Comparison of ENCODE assay signal across 13 cellular contexts in genomic region chr10:133439517-133440461, GRCh38. TPM values are rescaled to one million over a fixed set of nuclear protein-coding genes. Genes with fewer than 3 reads are reported as not detected.
"Had no signal": no experiment of that assay in that cellular context is flagged by ENCODE, and none has a peak within 500 bp of the region (broad histone marks: within the 10 kb centered on the region; RNA-seq: fewer than 3 reads in every experiment).

No MANE protein-coding gene starts in this region.

- H3K4me3 ChIP-seq: vagina had no signal

- ATAC-seq: naive thymus-derived CD8-positive, alpha-beta T cell had no signal

- DNase-seq: activated CD4-positive, CD25-positive, alpha-beta regulatory T cell treated with anti-CD3 and anti-CD28 coated beads, Interleukin-2, amount 50 U/mL, for 72 hours; activated CD8-positive, alpha-beta memory T cell treated with anti-CD3 and anti-CD28 coated beads, Interleukin-2, amount 50 U/mL, for 4 hours; activated T-cell treated with anti-CD3 and anti-CD28 coated beads, Interleukin-2, amount 50 U/mL, for 72 hours; hippocampal formation; naive thymus-derived CD8-positive, alpha-beta T cell; nucleus accumbens had no signal

- H3K27me3 ChIP-seq: vagina had no signal

- H3K36me3 ChIP-seq: vagina had no signal

- H3K4me3 Mint-ChIP-seq: activated CD8-positive, alpha-beta T cell treated with anti-CD3 and anti-CD28 coated beads for 36 hours; activated naive CD4-positive, alpha-beta T cell treated with anti-CD3 and anti-CD28 coated beads, Interleukin-2, amount 10 ng/mL, durations not matched to agents 7 days and 5 days; activated T-cell treated with anti-CD3 and anti-CD28 coated beads, Interleukin-2, amount 50 U/mL, for 72 hours; central memory CD8-positive, alpha-beta T cell; naive thymus-derived CD8-positive, alpha-beta T cell had no signal

- H3K27ac Mint-ChIP-seq: activated CD8-positive, alpha-beta T cell treated with anti-CD3 and anti-CD28 coated beads for 36 hours; activated naive CD4-positive, alpha-beta T cell treated with anti-CD3 and anti-CD28 coated beads, Interleukin-2, amount 10 ng/mL, durations not matched to agents 7 days and 5 days; activated T-cell treated with anti-CD3 and anti-CD28 coated beads, Interleukin-2, amount 50 U/mL, for 72 hours; naive thymus-derived CD8-positive, alpha-beta T cell had no signal

- H3K4me1 ChIP-seq: vagina had no signal

- H3K27ac ChIP-seq: vagina had no signal

- H3K9me3 Mint-ChIP-seq: activated CD8-positive, alpha-beta T cell treated with anti-CD3 and anti-CD28 coated beads for 36 hours; activated naive CD4-positive, alpha-beta T cell treated with anti-CD3 and anti-CD28 coated beads, Interleukin-2, amount 10 ng/mL, durations not matched to agents 7 days and 5 days; central memory CD8-positive, alpha-beta T cell had no signal

- H3K36me3 Mint-ChIP-seq: activated naive CD4-positive, alpha-beta T cell treated with anti-CD3 and anti-CD28 coated beads, Interleukin-2, amount 10 ng/mL, durations not matched to agents 7 days and 5 days had no signal

- H3K9me3 ChIP-seq: vagina had no signal

RNA-seq across cellular contexts. Expression of gene SCART1, which starts 14.0 kb away (rescaled TPM):
- total RNA-seq: kidney epithelial cell had no signal

RNA-seq across cellular contexts. Expression of gene SPRN, which starts 15.4 kb away (rescaled TPM):
- total RNA-seq: activated CD8-positive, alpha-beta T cell treated with anti-CD3 and anti-CD28 coated beads for 36 hours; activated T-cell treated with anti-CD3 and anti-CD28 coated beads, Interleukin-2, amount 50 U/mL, for 72 hours; naive thymus-derived CD8-positive, alpha-beta T cell; pulmonary artery endothelial cell; T-helper 2 cell treated with Interferon-gamma antibody and Interleukin-4, amounts not matched to agents 100 ng/mL and 5 ng/mL, for 36 hours; vagina had no signal
